Comparison of ENCODE assay signal across 30 cellular contexts in genomic region chr5:136382071-136382470, GRCh38. TPM values are rescaled to one million over a fixed set of nuclear protein-coding genes. Genes with fewer than 3 reads are reported as not detected.
"Had no signal": no experiment of that assay in that cellular context is flagged by ENCODE, and none has a peak within 500 bp of the region (broad histone marks: within the 10 kb centered on the region; RNA-seq: fewer than 3 reads in every experiment).

No MANE protein-coding gene starts in this region.

- H3K9me3 ChIP-seq: neutrophil, uterus had no signal

- H3K4me1 ChIP-seq: gastroesophageal sphincter, sigmoid colon, uterus had no signal

- DNase-seq: activated B cell treated with CpG ODN at 0.5 μM for 24 hours; activated CD8-positive, alpha-beta memory T cell treated with anti-CD3 and anti-CD28 coated beads, Interleukin-2, amount 10 ng/mL, durations not matched to agents 7 days and 5 days; activated CD8-positive, alpha-beta T cell treated with anti-CD3 and anti-CD28 coated beads, Interleukin-2, amount 10 ng/mL, durations not matched to agents 7 days and 5 days; activated naive CD8-positive, alpha-beta T cell treated with anti-CD3 and anti-CD28 coated beads, Interleukin-2, amount 50 U/mL, for 24 hours; activated T-cell treated with anti-CD3 and anti-CD28 coated beads, Interleukin-2, amount 50 U/mL, for 48 hours; amygdala; caudate nucleus; cortex of kidney; effector memory CD8-positive, alpha-beta T cell; erythroblast; immature natural killer cell; kidney; left colon; naive thymus-derived CD8-positive, alpha-beta T cell; sigmoid colon; stimulated activated CD4-positive, alpha-beta T cell treated with anti-CD3 and anti-CD28 coated beads, Interleukin-1b, Interleukin-23, amount 100 ng/mL, for 48 hours; stimulated activated CD4-positive, alpha-beta T cell treated with anti-CD3 and anti-CD28 coated beads, Interleukin-4, amount 100 ng/mL, for 4 hours; stimulated activated CD8-positive, alpha-beta memory T cell treated with anti-CD3 and anti-CD28 coated beads, Interleukin-4, amount 100 ng/mL, for 48 hours; stimulated activated naive CD8-positive, alpha-beta T cell treated with anti-CD3 and anti-CD28 coated beads, Interleukin-15, amount 100 ng/mL, for 72 hours; substantia nigra; T-helper 2 cell; uterus had no signal

- H3K27ac ChIP-seq: gastroesophageal sphincter, hepatocyte, neutrophil, sigmoid colon, uterus had no signal

- H3K36me3 ChIP-seq: gastroesophageal sphincter, neutrophil, sigmoid colon, uterus had no signal

- H3K27me3 ChIP-seq: hepatocyte, neutrophil, sigmoid colon, uterus had no signal

- H3K4me3 ChIP-seq: gastroesophageal sphincter, hepatocyte, sigmoid colon, smooth muscle cell, uterus had no signal

RNA-seq across cellular contexts. Expression of gene TRPC7, which starts 16.7 kb away (rescaled TPM):
- total RNA-seq: activated B cell treated with CpG ODN at 0.5 μM for 24 hours; activated CD8-positive, alpha-beta memory T cell treated with anti-CD3 and anti-CD28 coated beads, Interleukin-2, amount 10 ng/mL, durations not matched to agents 7 days and 5 days; activated CD8-positive, alpha-beta T cell treated with anti-CD3 and anti-CD28 coated beads, Interleukin-2, amount 10 ng/mL, durations not matched to agents 7 days and 5 days; activated T-helper 2 cell treated with anti-CD3 and anti-CD28 coated beads, Interferon-gamma antibody, Interleukin-2, Interleukin-4, amounts not matched to agents 10 μg/mL and 5 μg/mL and 100 μg/mL, durations not matched to agents 14 hours and 24 hours and 36 hours; chondrocyte; gastroesophageal sphincter; kidney; lower leg skin; naive thymus-derived CD8-positive, alpha-beta T cell; osteocyte; sigmoid colon; smooth muscle cell had no signal
- polyA plus RNA-seq: hepatocyte; immature natural killer cell; naive thymus-derived CD8-positive, alpha-beta T cell had no signal
